In genomic region chr2:187510419-187511355, GRCh38 we compare ENCODE assay signal across 1 cellular context.
TF ChIP-seq lines count a peak whose summit lies in the region.

No MANE protein-coding gene starts in this region.

TF ChIP-seq in H1, 55 proteins besides CTCF, POLR2A, EP300 and RAD21:
- peak; percentile 71 for TF ChIP-seq CTBP2 (IDR thresholded peaks at IDR 0.05; ENCODE audit: borderline replicate concordance, insufficient read depth, insufficient read length, low read length)
- peak; percentile 51; the same call in 1 of the 2 replicates for TF ChIP-seq KDM1A (IDR thresholded peaks at IDR 0.05; ENCODE audit: borderline replicate concordance, low read length)
